26 cellular contexts compared by ENCODE assay signal in genomic region chr18:41783879-41784278, GRCh38.
"Had no signal": no experiment of that assay in that cellular context is flagged by ENCODE, and none has a peak within 500 bp of the region (broad histone marks: within the 10 kb centered on the region; RNA-seq: fewer than 3 reads in every experiment).

No MANE protein-coding gene starts in this region.

- H3K27me3 Mint-ChIP-seq: progenitor cell of endocrine pancreas; stimulated activated naive B cell treated with anti-CD40 and anti-IgM and Interleukin-4, amounts not matched to agents 10 μg/mL and 1 μg/mL and 100 μg/mL, for 72 hours had no signal

- H3K27ac ChIP-seq: hepatocyte, left lung, lower lobe of right lung, ovary, skin epidermis, stomach, testis, thyroid gland, transverse colon, upper lobe of left lung, vagina had no signal

- H3K27me3 ChIP-seq: hepatocyte, left lung, ovary, stomach, testis, thyroid gland, transverse colon, upper lobe of left lung, vagina had no signal

- H3K27ac Mint-ChIP-seq: naive thymus-derived CD8-positive, alpha-beta T cell; nephron; progenitor cell of endocrine pancreas; stimulated activated naive B cell treated with anti-CD40 and anti-IgM and Interleukin-4, amounts not matched to agents 10 μg/mL and 1 μg/mL and 100 μg/mL, for 72 hours had no signal

- ATAC-seq: left lung; lower lobe of right lung; naive thymus-derived CD8-positive, alpha-beta T cell; right cardiac atrium; sciatic nerve; stimulated activated naive B cell treated with anti-CD40 and anti-IgM and Interleukin-4, amounts not matched to agents 10 μg/mL and 1 μg/mL and 100 μg/mL, for 72 hours; stimulated activated naive CD8-positive, alpha-beta T cell treated with anti-CD3 and anti-CD28 coated beads, Interleukin-15, Interleukin-2, amounts not matched to agents 100 U/mL and 50 U/mL, for 24 hours had no signal

- H3K4me3 ChIP-seq: hepatocyte, left lung, lower lobe of right lung, ovary, skin epidermis, stomach, testis, thyroid gland, transverse colon, upper lobe of left lung, vagina had no signal

- DNase-seq: islet precursor cell; left lung; lower lobe of right lung; mammary epithelial cell; mesenchymal stem cell; naive thymus-derived CD8-positive, alpha-beta T cell; ovary; retina; right cardiac atrium; stimulated activated CD4-positive, alpha-beta T cell treated with anti-CD3 and anti-CD28 coated beads, Interleukin-12 subunit alpha, Interleukin-12 subunit beta, amount 100 ng/mL, for 4 hours; stimulated activated CD4-positive, alpha-beta T cell treated with anti-CD3 and anti-CD28 coated beads, Interleukin-15, amount 100 ng/mL, for 24 hours; stimulated activated CD4-positive, alpha-beta T cell treated with anti-CD3 and anti-CD28 coated beads, Interleukin-2, amount 100 ng/mL, for 24 hours; stimulated activated CD4-positive, alpha-beta T cell treated with anti-CD3 and anti-CD28 coated beads, Interleukin-4, amount 100 ng/mL, for 1 hour; stimulated activated naive B cell treated with anti-CD40 and anti-IgM and Interleukin-4, amounts not matched to agents 10 μg/mL and 1 μg/mL and 100 μg/mL, for 72 hours; stimulated activated naive CD8-positive, alpha-beta T cell treated with anti-CD3 and anti-CD28 coated beads, Interleukin-15, Interleukin-2, amounts not matched to agents 100 U/mL and 50 U/mL, for 24 hours; stomach; testis; thyroid gland; transverse colon; upper lobe of left lung had no signal

- H3K4me1 Mint-ChIP-seq: naive thymus-derived CD8-positive, alpha-beta T cell; nephron; stimulated activated naive B cell treated with anti-CD40 and anti-IgM and Interleukin-4, amounts not matched to agents 10 μg/mL and 1 μg/mL and 100 μg/mL, for 72 hours had no signal

- H3K9me3 Mint-ChIP-seq: nephron; stimulated activated naive B cell treated with anti-CD40 and anti-IgM and Interleukin-4, amounts not matched to agents 10 μg/mL and 1 μg/mL and 100 μg/mL, for 72 hours had no signal

- H3K36me3 ChIP-seq: left lung, lower lobe of right lung, ovary, stomach, thyroid gland, transverse colon, upper lobe of left lung, vagina had no signal

- H2AFZ ChIP-seq: hepatocyte had no signal

- H3K9me3 ChIP-seq: left lung, lower lobe of right lung, ovary, stomach, testis, thyroid gland, transverse colon, upper lobe of left lung, vagina had no signal

- H3K4me2 ChIP-seq: hepatocyte had no signal

- H3K4me3 Mint-ChIP-seq: naive thymus-derived CD8-positive, alpha-beta T cell; nephron; stimulated activated naive B cell treated with anti-CD40 and anti-IgM and Interleukin-4, amounts not matched to agents 10 μg/mL and 1 μg/mL and 100 μg/mL, for 72 hours had no signal

- H3K36me3 Mint-ChIP-seq: naive thymus-derived CD8-positive, alpha-beta T cell; stimulated activated naive B cell treated with anti-CD40 and anti-IgM and Interleukin-4, amounts not matched to agents 10 μg/mL and 1 μg/mL and 100 μg/mL, for 72 hours had no signal

- H3K79me2 ChIP-seq: hepatocyte had no signal

- H3K4me1 ChIP-seq: left lung, lower lobe of right lung, stomach, testis, thyroid gland, transverse colon, upper lobe of left lung, vagina had no signal
